In the genomic region with DNA sequence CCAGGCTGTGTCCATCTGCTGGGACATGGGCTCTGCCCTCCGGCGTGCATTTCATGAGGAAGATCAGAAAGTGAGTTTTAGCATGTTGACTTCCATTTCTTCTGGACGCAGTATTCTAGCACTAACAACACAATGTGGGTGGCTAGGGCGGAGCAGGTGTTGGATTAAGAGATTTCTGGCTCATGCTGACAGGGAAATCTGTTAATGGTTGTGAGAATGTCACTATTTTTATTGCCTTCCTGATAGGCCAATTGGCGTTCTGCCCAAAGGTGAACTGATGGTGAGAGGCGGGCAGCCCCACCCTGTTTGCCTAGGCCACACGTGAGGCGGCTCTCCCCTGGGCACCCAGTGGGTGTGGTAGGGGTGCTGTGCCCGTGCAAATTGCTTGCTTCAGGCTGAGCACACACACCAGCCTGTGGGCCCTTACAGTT, we compare ENCODE assay signal across 1 cellular context.
TF ChIP-seq lines count a peak whose summit lies in the region.

No MANE protein-coding gene starts in this region.

TF ChIP-seq in GM23338, 12 proteins besides CTCF, POLR2A, EP300 and RAD21 (continued from another document):
- TF ChIP-seq ZNF462 (CRISPR knock-in tag; IDR thresholded peaks at IDR 0.05): no peak
- TF ChIP-seq ZNF331 (CRISPR knock-in tag; IDR thresholded peaks at IDR 0.05; ENCODE audit: low read depth): no peak
- TF ChIP-seq NANOG (IDR thresholded peaks at IDR 0.05; ENCODE audit: borderline replicate concordance): no peak
- TF ChIP-seq REST (IDR thresholded peaks at IDR 0.05; ENCODE audit: unreplicated experiment): no peak
- no peak for TF ChIP-seq POLR2AphosphoS5 (IDR thresholded peaks at IDR 0.05; ENCODE audit: low read depth)
- TF ChIP-seq EZH2 (IDR thresholded peaks at IDR 0.05; ENCODE audit: low read depth, unreplicated experiment): no peak
- TF ChIP-seq ZNF114 (CRISPR knock-in tag; IDR thresholded peaks at IDR 0.05): no peak
- no peak for TF ChIP-seq CREB1 (CRISPR knock-in tag; IDR thresholded peaks at IDR 0.05; ENCODE audit: low read depth)
- no peak for TF ChIP-seq JUNB (IDR thresholded peaks at IDR 0.05; ENCODE audit: unreplicated experiment)
- TF ChIP-seq, protein P1, sequence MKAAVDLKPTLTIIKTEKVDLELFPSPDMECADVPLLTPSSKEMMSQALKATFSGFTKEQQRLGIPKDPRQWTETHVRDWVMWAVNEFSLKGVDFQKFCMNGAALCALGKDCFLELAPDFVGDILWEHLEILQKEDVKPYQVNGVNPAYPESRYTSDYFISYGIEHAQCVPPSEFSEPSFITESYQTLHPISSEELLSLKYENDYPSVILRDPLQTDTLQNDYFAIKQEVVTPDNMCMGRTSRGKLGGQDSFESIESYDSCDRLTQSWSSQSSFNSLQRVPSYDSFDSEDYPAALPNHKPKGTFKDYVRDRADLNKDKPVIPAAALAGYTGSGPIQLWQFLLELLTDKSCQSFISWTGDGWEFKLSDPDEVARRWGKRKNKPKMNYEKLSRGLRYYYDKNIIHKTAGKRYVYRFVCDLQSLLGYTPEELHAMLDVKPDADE (IDR thresholded peaks at IDR 0.05): no peak
